Comparison of ENCODE assay signal across 8 cellular contexts in genomic region chr17:18681767-18682571, GRCh38. TPM values are rescaled to one million over a fixed set of nuclear protein-coding genes. Genes with fewer than 3 reads are reported as not detected.
DNase-seq lines count a peak whose midpoint lies in the region; ATAC-seq and FAIRE-seq lines count a peak whose summit lies in the region.
"Not testable (repeated sequence)": the region's sequence is repeated elsewhere in the genome, so short reads cannot be mapped to it uniquely, and the experiment has no call there.

FOXO3B (minus strand) TSS chr17:18682314; CDS start chr17:18681651, 663 bp downstream.

- not testable (repeated sequence) for H3K4me1 ChIP-seq in small intestine (ENCODE audit: control insufficient read depth in 2 of 2, insufficient read depth in 1 of 2, low read depth in 1 of 2, low read length in 1 of 2)

- H3K27me3 ChIP-seq in small intestine (ENCODE audit: control insufficient read depth in 2 of 2, insufficient read depth in 2 of 2, low read length in 2 of 2), result not testable (repeated sequence)

- DNase-seq in AG08395 (ENCODE audit: low spot score), result peak; percentile 67
- peak; percentile 95 for DNase-seq in NCI-H345 (lab: John Stamatoyannopoulos, UW)
- peak; percentile 62 for DNase-seq in activated CD4-positive, CD25-positive, alpha-beta regulatory T cell treated with anti-CD3 and anti-CD28 coated beads, Interleukin-2, amount 50 U/mL, for 72 hours
- peak; percentile 73 to 88 for DNase-seq in cerebellar nuclear complex (lab: John Stamatoyannopoulos, UW)
- DNase-seq in inferior parietal cortex (ENCODE audit: extremely low spot score), result peak; percentile 87
- peak; percentile 89 for DNase-seq in small intestine

- not testable (repeated sequence) for H3K9me3 ChIP-seq in small intestine (ENCODE audit: control insufficient read depth, low read depth)

- WGBS in small intestine, 3 donors, result 0 to 1% (median 1%) methylated on average over 31 to 54 of the region's 58 CpGs

- peak within 1 kb of the TSS; percentile 43 to 46 for H3K4me3 ChIP-seq in small intestine (ENCODE audit: low read depth in 1 of 2, low read length in 2 of 2)

- H3K36me3 ChIP-seq in small intestine (ENCODE audit: control insufficient read depth in 2 of 2, insufficient read depth in 2 of 2, low read length in 2 of 2), result not testable (repeated sequence)

- FAIRE-seq in small intestine (lab: Jason Lieb, UNC), result not testable (repeated sequence)

- H3K27ac ChIP-seq in small intestine (ENCODE audit: low read depth in 1 of 2, low read length in 1 of 2), result peak within 1 kb of the TSS in 1 of 2 donors; percentile 68

- peak; percentile 91 for ATAC-seq in GM19035 (IDR thresholded peaks at IDR 0.05; ENCODE audit: unreplicated experiment)
- ATAC-seq in HG03159 (IDR thresholded peaks at IDR 0.05; ENCODE audit: unreplicated experiment), result peak; percentile 90

RNA-seq across cellular contexts. Expression of gene FOXO3B, which starts in this region (rescaled TPM):
- 1 to 10 TPM in 1 of 3 donors, not detected in 2; 1.1 TPM for polyA plus RNA-seq in small intestine
